1 cellular context compared by ENCODE assay signal in genomic region chr19:9913237-9914000, GRCh38.
A peak's percentile ranks its signal among the peaks of the same experiment; 100 is the strongest.
TF ChIP-seq lines count a peak whose summit lies in the region.

No MANE protein-coding gene starts in this region.

TF ChIP-seq in HEK293, 187 proteins besides CTCF, POLR2A, EP300 and RAD21 (continued from another document):
- peak; percentile 21; the same call in 1 of the 2 replicates for TF ChIP-seq ZIC2 (tag by site-specific recombination; IDR thresholded peaks at IDR 0.05)
- TF ChIP-seq KLF10 (tag by site-specific recombination; IDR thresholded peaks at IDR 0.05) = peak; percentile 38; the same call in 1 of the 2 replicates
- TF ChIP-seq ZBTB8A (tag by site-specific recombination; IDR thresholded peaks at IDR 0.05) = peak; percentile 39; the same call in 1 of the 2 replicates
- TF ChIP-seq ZNF76 (tag by site-specific recombination; IDR thresholded peaks at IDR 0.05; ENCODE audit: borderline replicate concordance, low read depth) = no peak
